In genomic region chr2:64012115-64012514, GRCh38 we compare ENCODE assay signal across 22 cellular contexts.
"Had no signal": no experiment of that assay in that cellular context is flagged by ENCODE, and none has a peak within 500 bp of the region (broad histone marks: within the 10 kb centered on the region; RNA-seq: fewer than 3 reads in every experiment).

No MANE protein-coding gene starts in this region.

- H3K4me1 ChIP-seq: neural progenitor cell had no signal

- H2AFZ ChIP-seq: neural progenitor cell had no signal

- H3K4me3 Mint-ChIP-seq: activated CD4-positive, alpha-beta memory T cell treated with anti-CD3 and anti-CD28 coated beads for 36 hours; memory B cell; naive B cell; neural progenitor cell had no signal

- H3K27me3 ChIP-seq: adrenal gland, breast epithelium, gastroesophageal sphincter, heart left ventricle, left lung, neural progenitor cell, stomach, vagina had no signal

- H3K27ac ChIP-seq: adrenal gland, breast epithelium, gastroesophageal sphincter, heart left ventricle, left lung, neural progenitor cell, stomach, vagina had no signal

- H3K4me2 ChIP-seq: neural progenitor cell had no signal

- H3K9me3 Mint-ChIP-seq: activated CD4-positive, alpha-beta memory T cell treated with anti-CD3 and anti-CD28 coated beads for 36 hours; memory B cell; naive B cell; neural progenitor cell had no signal

- H3K27ac Mint-ChIP-seq: activated CD4-positive, alpha-beta memory T cell treated with anti-CD3 and anti-CD28 coated beads for 36 hours; neural progenitor cell; progenitor cell of endocrine pancreas had no signal

- DNase-seq: activated CD4-positive, alpha-beta memory T cell treated with anti-CD3 and anti-CD28 coated beads for 36 hours; activated CD4-positive, CD25-positive, alpha-beta regulatory T cell treated with anti-CD3 and anti-CD28 coated beads, Interleukin-2, amount 50 U/mL, for 72 hours; activated gamma-delta T cell treated with Interleukin-2 at 50 U/mL for 16 hours; activated T-cell treated with anti-CD3 and anti-CD28 coated beads, Interleukin-2, amount 50 U/mL, for 1 hour; adrenal gland; cerebellar nuclear complex; effector CD4-positive, alpha-beta T cell; heart left ventricle; left lung; mucosa of descending colon; naive B cell; stimulated activated CD4-positive, alpha-beta T cell treated with anti-CD3 and anti-CD28 coated beads, Interleukin-2, amount 100 ng/mL, for 24 hours; stomach; trophoblast cell had no signal

- H3K9ac ChIP-seq: neural progenitor cell had no signal

- FAIRE-seq: astrocyte had no signal

- ATAC-seq: esophagus mucosa, gastroesophageal sphincter, left lung, mucosa of descending colon had no signal

- H3K9me3 ChIP-seq: adrenal gland, breast epithelium, gastroesophageal sphincter, heart left ventricle, left lung, mucosa of descending colon, stomach, vagina had no signal

- H3K36me3 ChIP-seq: adrenal gland, breast epithelium, gastroesophageal sphincter, heart left ventricle, left lung, neural progenitor cell, stomach, vagina had no signal

- H3K4me3 ChIP-seq: adrenal gland, breast epithelium, gastroesophageal sphincter, heart left ventricle, left lung, mucosa of descending colon, neural progenitor cell, stomach, vagina had no signal

- H3K27me3 Mint-ChIP-seq: activated CD4-positive, alpha-beta memory T cell treated with anti-CD3 and anti-CD28 coated beads for 36 hours; memory B cell; naive B cell; progenitor cell of endocrine pancreas had no signal
